Comparison of ENCODE assay signal across 8 cellular contexts in genomic region chr4:472881-473574, GRCh38. TPM values are rescaled to one million over a fixed set of nuclear protein-coding genes. Genes with fewer than 3 reads are reported as not detected.
DNase-seq lines count a peak whose midpoint lies in the region; ATAC-seq and TF ChIP-seq lines count a peak whose summit lies in the region.

No MANE protein-coding gene starts in this region.

- WGBS in gastroesophageal sphincter (ENCODE audit: low coverage in 1 of 2), 2 donors = 18 to 20% methylated on average over 7 to 8 of the region's 17 CpGs

- H3K27me3 Mint-ChIP-seq in CD14-positive monocyte (ENCODE audit: low read depth in 3 of 3) = no peaks in the 10 kb centered on the region

- no peak for TF ChIP-seq EP300 in gastroesophageal sphincter (IDR thresholded peaks at IDR 0.05)

- H3K4me1 ChIP-seq in gastroesophageal sphincter = peaks cover 0 to 22% (median 0%) of the 10 kb centered on the region in 3 donors

- H3K9me3 Mint-ChIP-seq in CD14-positive monocyte = peaks cover 37 to 91% (median 79%) of the 10 kb centered on the region in 7 donors

- DNase-seq in CD14-positive monocyte (ENCODE audit: low spot score) (no peak), H7 (peak; percentile 33), UCSD-AML1 (lab: John Stamatoyannopoulos, UW; ENCODE audit: unreplicated experiment) (peak; percentile 57), pons (ENCODE audit: low spot score) (peak; percentile 12), NCI-H128 (lab: John Stamatoyannopoulos, UW; ENCODE audit: unreplicated experiment) (no peak)

- H3K27me3 ChIP-seq in H7 (ENCODE audit: control insufficient read depth, insufficient read depth, low read length) = no peaks in the 10 kb centered on the region
- no peaks in the 10 kb centered on the region for H3K27me3 ChIP-seq in gastroesophageal sphincter

- no peak for TF ChIP-seq POLR2A in gastroesophageal sphincter (IDR thresholded peaks at IDR 0.05)

- peaks cover 0 to 24% (median 0%) of the 10 kb centered on the region in 3 donors for H3K9me3 ChIP-seq in gastroesophageal sphincter

- ATAC-seq in gastroesophageal sphincter = no peak
- ATAC-seq in HG03460 (IDR thresholded peaks at IDR 0.05; ENCODE audit: unreplicated experiment) = no peak
- ATAC-seq in HG02938 (IDR thresholded peaks at IDR 0.05; ENCODE audit: unreplicated experiment) = no peak

- H3K36me3 Mint-ChIP-seq in CD14-positive monocyte = peaks cover 38 to 44% of the 10 kb centered on the region in 2 donors

- H3K27ac Mint-ChIP-seq in CD14-positive monocyte = peak overlapping the region; percentile 93 to 99 (median 97)

- intact Hi-C loops in CD14-positive monocyte (cut with micrococcal nuclease) = loop anchor here (5.0 to 10.0 kb wide), 3 partner anchors 136 to 228 kb away; partner anchors contain the start of gene ZNF141 (in 2 of the 2)

- peaks cover 38% of the 10 kb centered on the region for H3K4me1 Mint-ChIP-seq in CD14-positive monocyte

- peak overlapping the region; percentile 26 to 96 (median 93) for H3K27ac ChIP-seq in gastroesophageal sphincter

- H3K36me3 ChIP-seq in H7 (replicated peaks; ENCODE audit: control insufficient read depth, insufficient read depth, low read length) (peaks cover 4% of the 10 kb centered on the region), gastroesophageal sphincter (peaks cover 0 to 44% of the 10 kb centered on the region in 2 donors)

- TF ChIP-seq CTCF in CD14-positive monocyte (IDR thresholded peaks at IDR 0.05) = no peak
- TF ChIP-seq CTCF in gastroesophageal sphincter (IDR thresholded peaks at IDR 0.05) = no peak

- H3K4me3 Mint-ChIP-seq in CD14-positive monocyte = peak overlapping the region; percentile 93 to 98

- H3K4me3 ChIP-seq in H7 (ENCODE audit: insufficient read depth, low read depth, low read length) = peak overlapping the region; percentile 89
- H3K4me3 ChIP-seq in gastroesophageal sphincter = peak overlapping the region; percentile 87 to 93

RNA-seq across cellular contexts. Expression of gene ZNF721, which starts 25.9 kb away (rescaled TPM):
- polyA plus RNA-seq in CD14-positive monocyte = 10 to 100 TPM; 12.5 to 14.8 TPM
- total RNA-seq in H7 (2014; rRNA removed; shearing (Covaris generic)) = 18.8 and 44.3 TPM in 2 replicates
- total RNA-seq in gastroesophageal sphincter = 10 to 100 TPM; 10.2 to 25.2 (median 21.3) TPM

RNA-seq across cellular contexts. Expression of gene PIGG, which starts 26.0 kb away (rescaled TPM):
- polyA plus RNA-seq in CD14-positive monocyte = 10 to 100 TPM; 18.4 to 23.6 TPM
- total RNA-seq in H7 (2014; rRNA removed; shearing (Covaris generic)) = 20.4 and 39.1 TPM in 2 replicates
- total RNA-seq in gastroesophageal sphincter = 10 to 100 TPM; 19.6 to 77.0 (median 42.9) TPM

Comparison
In these comparisons a context has a peak if more than half of its experiments do, and no peak if none do; other contexts are left out.
1. DNase-seq: peak in H7 (single experiment), UCSD-AML1 (single experiment) and pons (single experiment); none in CD14-positive monocyte (single experiment) and NCI-H128 (single experiment).